Comparison of ENCODE assay signal across 8 cellular contexts in genomic region chr6:111759836-111760785, GRCh38.
DNase-seq lines count a peak whose midpoint lies in the region; ATAC-seq, FAIRE-seq and TF ChIP-seq lines count a peak whose summit lies in the region.

No MANE protein-coding gene starts in this region.

- H3F3A ChIP-seq in smooth muscle cell (ENCODE audit: low read depth), result peaks cover 9% of the 10 kb centered on the region

- no peak overlapping the region for H3T11ph ChIP-seq in H9 (ENCODE audit: low read length)

- no peaks in the 10 kb centered on the region for H3K36me3 ChIP-seq in gastroesophageal sphincter
- H3K36me3 ChIP-seq in smooth muscle cell (ENCODE audit: low read depth), result no peaks in the 10 kb centered on the region

- H3K4me3 Mint-ChIP-seq in H9, result no peak overlapping the region
- peak overlapping the region; percentile 78 to 89 for H3K4me3 Mint-ChIP-seq in activated T-cell treated with anti-CD3 and anti-CD28 coated beads, Interleukin-2, amount 50 U/mL, for 72 hours

- peak overlapping the region; percentile 6 to 19 for H3K4me3 ChIP-seq in gastroesophageal sphincter
- H3K4me3 ChIP-seq in smooth muscle cell, result no peak overlapping the region

- H3K36me3 Mint-ChIP-seq in H9 (ENCODE audit: insufficient read depth in 1 of 3, low read depth in 3 of 3), result no peaks in the 10 kb centered on the region
- H3K36me3 Mint-ChIP-seq in activated T-cell treated with anti-CD3 and anti-CD28 coated beads, Interleukin-2, amount 50 U/mL, for 72 hours (ENCODE audit: insufficient read depth in 2 of 2), result peaks cover 26 to 44% of the 10 kb centered on the region in 2 donors

- H3K27ac Mint-ChIP-seq in H9, result peak overlapping the region; percentile 9 to 61 (median 40); a peak in 3 of 7 replicates
- H3K27ac Mint-ChIP-seq in activated T-cell treated with anti-CD3 and anti-CD28 coated beads, Interleukin-2, amount 50 U/mL, for 72 hours, result peak overlapping the region; percentile 99

- FAIRE-seq in frontal cortex (lab: Jason Lieb, UNC), result no peak

- no peaks in the 10 kb centered on the region for H3K9me3 ChIP-seq in H9 (ENCODE audit: control insufficient read depth, low read depth, low read length)
- no peaks in the 10 kb centered on the region for H3K9me3 ChIP-seq in gastroesophageal sphincter
- no peaks in the 10 kb centered on the region for H3K9me3 ChIP-seq in smooth muscle cell (replicated peaks; ENCODE audit: low read depth)

- H2AFZ ChIP-seq in H9 (ENCODE audit: low read length), result no peak overlapping the region
- H2AFZ ChIP-seq in smooth muscle cell (ENCODE audit: low read depth), result no peak overlapping the region

- H3K4me1 ChIP-seq in H9 (ENCODE audit: insufficient read depth, low read length) (peaks cover 20% of the 10 kb centered on the region), gastroesophageal sphincter (peaks cover 0 to 57% (median 29%) of the 10 kb centered on the region in 3 donors), smooth muscle cell (ENCODE audit: low read depth) (peaks cover 43% of the 10 kb centered on the region)

- H2AK5ac ChIP-seq in H9 (ENCODE audit: insufficient read length, low read length), result no peak overlapping the region

- H2BK15ac ChIP-seq in H9 (ENCODE audit: low read depth, low read length), result peak overlapping the region; percentile 24; the same call in 1 of the 2 replicates

- no peak overlapping the region for H2BK120ac ChIP-seq in H9 (ENCODE audit: low read depth, low read length, poor library complexity, severe bottlenecking)

- H3K79me2 ChIP-seq in H9 (ENCODE audit: insufficient read depth, low read length), result peaks cover 2% of the 10 kb centered on the region; the same call in 1 of the 2 replicates
- peaks cover 30% of the 10 kb centered on the region for H3K79me2 ChIP-seq in smooth muscle cell (ENCODE audit: low read depth)

- no peak overlapping the region for H2BK20ac ChIP-seq in H9 (ENCODE audit: low read depth, low read length, poor library complexity, severe bottlenecking)

- CTCF ChIA-PET in RWPE1 (lab: Yijun Ruan, JAX), result no interaction called here

- no peak overlapping the region for H3K56ac ChIP-seq in H9 (ENCODE audit: insufficient read length, low read depth, low read length)

- H4K20me1 ChIP-seq in H9 (ENCODE audit: control insufficient read depth, insufficient read depth, insufficient read length), result no peaks in the 10 kb centered on the region
- H4K20me1 ChIP-seq in smooth muscle cell (ENCODE audit: low read depth), result peaks cover 38% of the 10 kb centered on the region

- no peaks in the 10 kb centered on the region for H3K27me3 ChIP-seq in H9 (ENCODE audit: insufficient read depth, low read length)
- no peaks in the 10 kb centered on the region for H3K27me3 ChIP-seq in gastroesophageal sphincter
- no peaks in the 10 kb centered on the region for H3K27me3 ChIP-seq in smooth muscle cell (ENCODE audit: low read depth)

- ATAC-seq in activated T-cell treated with anti-CD3 and anti-CD28 coated beads, Interleukin-2, amount 50 U/mL, for 72 hours (replicated peaks in 1 of 2), result peak; percentile 58 to 66
- ATAC-seq in gastroesophageal sphincter (peak; percentile 55), GM18861 (IDR thresholded peaks at IDR 0.05; ENCODE audit: unreplicated experiment) (no peak)

- H3K23me2 ChIP-seq in H9 (ENCODE audit: insufficient read length, low read depth, low read length, poor library complexity, severe bottlenecking), result no peaks in the 10 kb centered on the region

- H3K18ac ChIP-seq in H9 (ENCODE audit: insufficient read length, low read depth, low read length), result no peak overlapping the region

- no peak overlapping the region for H3K4ac ChIP-seq in H9 (ENCODE audit: low read depth, low read length)

- no peak for TF ChIP-seq EP300 in gastroesophageal sphincter (IDR thresholded peaks at IDR 0.05)

- no peaks in the 10 kb centered on the region for H3K9me3 Mint-ChIP-seq in H9
- no peaks in the 10 kb centered on the region for H3K9me3 Mint-ChIP-seq in activated T-cell treated with anti-CD3 and anti-CD28 coated beads, Interleukin-2, amount 50 U/mL, for 72 hours

- no peak overlapping the region for H3K23ac ChIP-seq in H9 (ENCODE audit: insufficient read length, low read depth, low read length)

- peaks cover 54 to 67% of the 10 kb centered on the region in 2 experiments for H3K4me1 Mint-ChIP-seq in H9
- peaks cover 95% of the 10 kb centered on the region for H3K4me1 Mint-ChIP-seq in activated T-cell treated with anti-CD3 and anti-CD28 coated beads, Interleukin-2, amount 50 U/mL, for 72 hours (ENCODE audit: low read depth)

- H4K5ac ChIP-seq in H9 (ENCODE audit: insufficient read length, low read depth, low read length), result no peak overlapping the region

- no CpG with 5 or more reads among the region's 18 CpGs for WGBS in H9 (ENCODE audit: extremely low coverage, insufficient read length, low lambda C conversion rate)
- WGBS in gastroesophageal sphincter (ENCODE audit: low coverage in 1 of 2), 2 donors, result 20 to 31% methylated on average over 14 to 17 of the region's 18 CpGs
- WGBS in smooth muscle cell (ENCODE audit: low lambda C conversion rate), result 50% methylated on average over 18 of the region's 18 CpGs

- no peak overlapping the region for H2BK12ac ChIP-seq in H9 (ENCODE audit: insufficient read length, low read depth, low read length)

- H3K4me2 ChIP-seq in H9 (ENCODE audit: insufficient read depth, insufficient read length, low read length) (no peak overlapping the region), smooth muscle cell (peak overlapping the region; percentile 54)

- no peak for DNase-seq in H9
- DNase-seq in activated T-cell treated with anti-CD3 and anti-CD28 coated beads, Interleukin-2, amount 50 U/mL, for 72 hours, result peak; percentile 53 to 58
- no peak for DNase-seq in smooth muscle cell (lab: John Stamatoyannopoulos, UW; ENCODE audit: unreplicated experiment)
- DNase-seq in NAMALWA (ENCODE audit: low spot score), result no peak
- no peak for DNase-seq in frontal cortex (ENCODE audit: low spot score in 2 of 2)
- DNase-seq in RWPE1 (ENCODE audit: low spot score), result no peak

- no peak overlapping the region for H4K91ac ChIP-seq in H9 (ENCODE audit: insufficient read length, low read depth, low read length)

- TF ChIP-seq CTCF in H9 (conservative IDR thresholded peaks at IDR 0.05), result no peak
- no peak for TF ChIP-seq CTCF in gastroesophageal sphincter (IDR thresholded peaks at IDR 0.05)
- TF ChIP-seq CTCF in smooth muscle cell (IDR thresholded peaks at IDR 0.05; ENCODE audit: borderline replicate concordance, insufficient read depth, poor library complexity, severe bottlenecking), result no peak
- no peak for TF ChIP-seq CTCF in RWPE1 (conservative IDR thresholded peaks at IDR 0.05; ENCODE audit: low read depth)

- H4K8ac ChIP-seq in H9 (replicated peaks; ENCODE audit: insufficient read length, low read depth, low read length), result no peak overlapping the region

- H3K27me3 Mint-ChIP-seq in H9 (ENCODE audit: low read depth), result no peaks in the 10 kb centered on the region
- H3K27me3 Mint-ChIP-seq in activated T-cell treated with anti-CD3 and anti-CD28 coated beads, Interleukin-2, amount 50 U/mL, for 72 hours (ENCODE audit: low read depth), result no peaks in the 10 kb centered on the region

- H3K79me1 ChIP-seq in H9 (ENCODE audit: insufficient read depth, low read depth, low read length, poor library complexity, severe bottlenecking), result no peaks in the 10 kb centered on the region

- H3K9ac ChIP-seq in H9 (ENCODE audit: extremely low read depth, insufficient read length, low read length) (no peak overlapping the region), smooth muscle cell (ENCODE audit: low read depth) (peak overlapping the region; percentile 16)

- H3K14ac ChIP-seq in H9 (ENCODE audit: insufficient read depth, low read length), result no peak overlapping the region

- peak overlapping the region; percentile 35 for H3K27ac ChIP-seq in H9 (ENCODE audit: insufficient read length, low read depth, low read length)
- H3K27ac ChIP-seq in gastroesophageal sphincter, result peak overlapping the region in 3 of 4 donors; percentile 48 to 76 (median 59)
- H3K27ac ChIP-seq in smooth muscle cell (ENCODE audit: low read depth), result peak overlapping the region; percentile 80
- no peak overlapping the region for H3K27ac ChIP-seq in RWPE1

- H2BK5ac ChIP-seq in H9 (ENCODE audit: insufficient read length, low read length), result no peak overlapping the region

- no peak for TF ChIP-seq POLR2A in gastroesophageal sphincter (IDR thresholded peaks at IDR 0.05)

- POLR2A ChIA-PET in RWPE1 (lab: Yijun Ruan, JAX; ENCODE audit: low non-redundant PET), result no interaction called here

Comparison
In these comparisons a context has a peak if more than half of its experiments do, and no peak if none do; other contexts are left out.
1. DNase-seq: peak in activated T-cell treated with anti-CD3 and anti-CD28 coated beads, Interleukin-2, amount 50 U/mL, for 72 hours (2 of 2); none in H9 (single experiment), smooth muscle cell (single experiment), NAMALWA (single experiment), frontal cortex (0 of 2) and RWPE1 (single experiment).
2. H3K4me3 Mint-ChIP-seq: peak in activated T-cell treated with anti-CD3 and anti-CD28 coated beads, Interleukin-2, amount 50 U/mL, for 72 hours (2 of 2); none in H9 (0 of 2).